In the genomic region with DNA sequence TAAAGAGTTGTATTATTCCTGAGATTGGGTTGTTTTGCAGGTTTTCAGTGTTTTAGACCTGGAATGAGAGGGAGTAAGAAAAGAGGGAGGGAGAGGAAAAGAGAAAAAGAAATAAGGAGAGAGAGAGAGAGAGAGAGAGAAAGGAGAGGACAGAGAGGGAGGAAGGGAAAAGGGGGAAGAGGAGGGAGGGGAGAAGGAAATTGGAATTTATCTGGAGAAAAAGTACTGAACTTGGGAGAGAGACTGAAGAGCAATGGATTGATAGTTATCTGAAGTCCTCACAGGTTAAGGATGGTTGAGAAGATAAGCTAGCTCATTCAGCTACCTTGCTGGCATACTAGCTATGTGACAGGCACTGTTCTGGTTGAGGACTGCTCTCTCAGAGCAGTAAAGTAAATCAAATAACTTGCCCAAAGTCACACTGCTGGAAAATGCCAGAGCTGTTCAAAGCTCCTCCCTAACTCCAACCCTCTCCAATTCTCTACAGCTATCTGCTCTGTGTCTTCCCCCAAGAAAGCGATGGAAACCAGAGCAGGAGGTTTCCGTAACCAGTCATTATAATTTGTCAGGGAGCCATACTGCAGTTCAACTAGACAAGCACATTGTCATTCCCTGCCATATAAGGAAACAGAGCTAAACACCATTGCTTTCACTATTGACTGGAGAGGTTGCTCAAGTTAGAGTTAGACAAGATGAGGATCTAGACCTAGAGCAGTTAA, we compare ENCODE assay signal across 10 cellular contexts. TPM values are rescaled to one million over a fixed set of nuclear protein-coding genes. Genes with fewer than 3 reads are reported as not detected.
A peak's percentile ranks its signal among the peaks of the same experiment; 100 is the strongest.
DNase-seq lines count a peak whose midpoint lies in the region; ATAC-seq and TF ChIP-seq lines count a peak whose summit lies in the region.
"Had no signal": no experiment of that assay in that cellular context is flagged by ENCODE, and none has a peak within 500 bp of the region (broad histone marks: within the 10 kb centered on the region; RNA-seq: fewer than 3 reads in every experiment).

No MANE protein-coding gene starts in this region.

- peaks cover 21% of the 10 kb centered on the region for H3K9me3 Mint-ChIP-seq in nephron progenitor cell

- no peak for DNase-seq in Right ventricle myocardium inferior (ENCODE audit: missing footprints)
- no peak for DNase-seq in cardiac septum (ENCODE audit: low spot score)
- peak; percentile 72 for DNase-seq in fibroblast of mammary gland (ENCODE audit: low read depth)
- no peak for DNase-seq in nephron progenitor cell
- DNase-seq: activated CD8-positive, alpha-beta T cell treated with anti-CD3 and anti-CD28 coated beads, Interleukin-2, amount 10 ng/mL, durations not matched to agents 7 days and 5 days; stimulated activated CD4-positive, alpha-beta T cell treated with anti-CD3 and anti-CD28 coated beads, Interleukin-4, amount 100 ng/mL, for 1 hour had no signal

- peak; percentile 78 for ATAC-seq in Right ventricle myocardium inferior
- no peak for ATAC-seq in HG03460 (IDR thresholded peaks at IDR 0.05; ENCODE audit: unreplicated experiment)
- no peak for ATAC-seq in GM21390 (IDR thresholded peaks at IDR 0.05; ENCODE audit: unreplicated experiment)
- ATAC-seq in HG03097 (IDR thresholded peaks at IDR 0.05; ENCODE audit: low FRiP score, unreplicated experiment): no peak
- no peak for ATAC-seq in HG03159 (IDR thresholded peaks at IDR 0.05; ENCODE audit: unreplicated experiment)
- ATAC-seq: activated CD8-positive, alpha-beta T cell treated with anti-CD3 and anti-CD28 coated beads, Interleukin-2, amount 10 ng/mL, durations not matched to agents 7 days and 5 days had no signal

- intact Hi-C loops in Right ventricle myocardium inferior (cut with DNase I) (loop anchor here (5.0 kb wide), 1 partner anchor 42 kb away; no protein-coding TSS in a partner anchor), cardiac septum (cut with DNase I) (loop anchor here (2.0 kb wide), 1 partner anchor 37 kb away; no protein-coding TSS in a partner anchor)

- H3K4me3 ChIP-seq in fibroblast of mammary gland (ENCODE audit: control insufficient read depth, low read depth, low read length): no peak overlapping the region

- H3K27me3 Mint-ChIP-seq in nephron progenitor cell (ENCODE audit: low read depth, poor library complexity): peaks cover 3% of the 10 kb centered on the region

- H3K4me3 Mint-ChIP-seq in nephron progenitor cell: no peak overlapping the region
- H3K4me3 Mint-ChIP-seq: activated CD8-positive, alpha-beta T cell treated with anti-CD3 and anti-CD28 coated beads, Interleukin-2, amount 10 ng/mL, durations not matched to agents 7 days and 5 days had no signal

- peaks cover 12% of the 10 kb centered on the region for H3K4me1 Mint-ChIP-seq in nephron progenitor cell

- TF ChIP-seq CTCF in fibroblast of mammary gland (conservative IDR thresholded peaks at IDR 0.05; ENCODE audit: control insufficient read depth, insufficient read depth, low read depth, low read length) (no peak), nephron progenitor cell (IDR thresholded peaks at IDR 0.05) (no peak)

- peak overlapping the region; percentile 66 for H3K27ac Mint-ChIP-seq in nephron progenitor cell
- H3K27ac Mint-ChIP-seq: activated CD8-positive, alpha-beta T cell treated with anti-CD3 and anti-CD28 coated beads, Interleukin-2, amount 10 ng/mL, durations not matched to agents 7 days and 5 days had no signal

- H3K36me3 Mint-ChIP-seq in nephron progenitor cell (ENCODE audit: low read depth): peaks cover 30% of the 10 kb centered on the region

RNA-seq across cellular contexts. Expression of a gene that starts 10.7 kb away (rescaled TPM):
- 99.1 TPM for total RNA-seq in Right ventricle myocardium inferior
- total RNA-seq in cardiac septum: 237 TPM
